8 cellular contexts compared by ENCODE assay signal in genomic region chr18:35582310-35582682, GRCh38. TPM values are rescaled to one million over a fixed set of nuclear protein-coding genes. Genes with fewer than 3 reads are reported as not detected.
A peak's percentile ranks its signal among the peaks of the same experiment; 100 is the strongest.
DNase-seq lines count a peak whose midpoint lies in the region; ATAC-seq and TF ChIP-seq lines count a peak whose summit lies in the region.

No MANE protein-coding gene starts in this region.

- peak overlapping the region; percentile 32 for H3K27ac Mint-ChIP-seq in endodermal cell

- peaks cover 25% of the 10 kb centered on the region for H3K36me3 Mint-ChIP-seq in endodermal cell (ENCODE audit: low read depth)

- no peak for ATAC-seq in HG03342 (IDR thresholded peaks at IDR 0.05; ENCODE audit: unreplicated experiment)

- no peaks in the 10 kb centered on the region; the same call in 1 of the 2 replicates for H4K20me1 ChIP-seq in OCI-LY3 (ENCODE audit: insufficient read depth, low read length)
- peaks cover 49% of the 10 kb centered on the region for H4K20me1 ChIP-seq in osteoblast (ENCODE audit: insufficient read depth, low read length)

- H3K27me3 ChIP-seq in OCI-LY3 (ENCODE audit: low read depth, low read length) (peaks cover 21% of the 10 kb centered on the region), endodermal cell (ENCODE audit: control insufficient read depth, insufficient read depth, low read length, poor library complexity, severe bottlenecking) (peaks cover 4% of the 10 kb centered on the region), osteoblast (ENCODE audit: insufficient read depth, low read length) (no peaks in the 10 kb centered on the region)

- H3K4me1 Mint-ChIP-seq in endodermal cell, result peaks cover 12% of the 10 kb centered on the region

- peak overlapping the region; percentile 68 for H3K4me3 Mint-ChIP-seq in endodermal cell

- 23 to 33% methylated on average over 1 to 4 of the region's 4 CpGs for WGBS in endodermal cell (ENCODE audit: insufficient coverage in 1 of 2, insufficient read length in 1 of 2), 2 experiments

- TF ChIP-seq CTCF in OCI-LY3 (IDR thresholded peaks at IDR 0.05; ENCODE audit: low read depth, low read length) (no peak), endodermal cell (conservative IDR thresholded peaks at IDR 0.05) (no peak), osteoblast (IDR thresholded peaks at IDR 0.05; ENCODE audit: extremely low read depth, low read depth, low read length) (no peak)

- H3K4me1 ChIP-seq in OCI-LY3 (ENCODE audit: low read length), result peaks cover 24% of the 10 kb centered on the region
- H3K4me1 ChIP-seq in endodermal cell (ENCODE audit: control insufficient read depth, insufficient read depth, low read length), result no peaks in the 10 kb centered on the region
- H3K4me1 ChIP-seq in osteoblast (ENCODE audit: insufficient read depth, low read length), result peaks cover 24% of the 10 kb centered on the region

- H3K9me3 Mint-ChIP-seq in endodermal cell, result peaks cover 29% of the 10 kb centered on the region

- peak; percentile 2 for DNase-seq in EH (ENCODE audit: low read depth)
- DNase-seq in endodermal cell, result no peak
- DNase-seq in osteoblast (ENCODE audit: insufficient read length, low spot score, missing footprints), result peak; percentile 93
- no peak for DNase-seq in foreskin melanocyte
- no peak for DNase-seq in islet precursor cell
- DNase-seq in NOMO-1 treated with dmso at 0.1 percent for 144 hours (lab: John Stamatoyannopoulos, UW; ENCODE audit: unreplicated experiment), result no peak

- H3K27ac ChIP-seq in OCI-LY3 (ENCODE audit: low read length) (peak overlapping the region; percentile 3; the same call in 1 of the 2 replicates), endodermal cell (ENCODE audit: low read depth, low read length) (peak overlapping the region; percentile 37), osteoblast (ENCODE audit: low read depth, low read length) (peak overlapping the region; percentile 68)

- H3K36me3 ChIP-seq in OCI-LY3 (replicated peaks; ENCODE audit: low read depth, low read length) (peaks cover 20% of the 10 kb centered on the region), endodermal cell (ENCODE audit: control insufficient read depth, insufficient read depth, low read length) (peaks cover 4% of the 10 kb centered on the region), osteoblast (ENCODE audit: insufficient read depth, low read length) (peaks cover 11% of the 10 kb centered on the region)

- peaks cover 14% of the 10 kb centered on the region for H3K27me3 Mint-ChIP-seq in endodermal cell (ENCODE audit: insufficient read depth)

- H3K4me3 ChIP-seq in OCI-LY3 (ENCODE audit: low read length) (peak overlapping the region; percentile 98), endodermal cell (ENCODE audit: low read length) (peak overlapping the region; percentile 84), osteoblast (ENCODE audit: insufficient read depth, low read length) (peak overlapping the region; percentile 85)

- H3K9ac ChIP-seq in OCI-LY3 (ENCODE audit: low read length) (peak overlapping the region; percentile 89), endodermal cell (ENCODE audit: extremely low read depth, low read length, poor library complexity, severe bottlenecking) (peak overlapping the region; percentile 60)

- no peaks in the 10 kb centered on the region for H3K9me3 ChIP-seq in OCI-LY3 (ENCODE audit: insufficient read depth, low read length)
- H3K9me3 ChIP-seq in endodermal cell (ENCODE audit: control insufficient read depth, low read length), result peaks cover 36% of the 10 kb centered on the region
- H3K9me3 ChIP-seq in osteoblast (ENCODE audit: low read depth, low read length), result no peaks in the 10 kb centered on the region

- H3K79me2 ChIP-seq in OCI-LY3 (ENCODE audit: low read length) (peaks cover 55% of the 10 kb centered on the region), osteoblast (ENCODE audit: insufficient read depth, low read length) (peaks cover 64% of the 10 kb centered on the region)

- H2AFZ ChIP-seq in OCI-LY3 (ENCODE audit: low read depth, low read length), result no peak overlapping the region
- H2AFZ ChIP-seq in osteoblast (ENCODE audit: low read length), result peak overlapping the region; percentile 25

- H3K4me2 ChIP-seq in OCI-LY3 (ENCODE audit: low read length), result peak overlapping the region; percentile 96
- H3K4me2 ChIP-seq in osteoblast (ENCODE audit: insufficient read depth, low read length), result peak overlapping the region; percentile 94

RNA-seq across cellular contexts. Expression of gene GALNT1, which starts 0.8 kb away (rescaled TPM):
- total RNA-seq in endodermal cell, result 100 to 1,000 TPM in 1 of 2 donors, 10 to 100 TPM in 1; 82.5 to 102 TPM
- polyA plus RNA-seq in endodermal cell (2013, experiment 1 of 2), result 62.3 TPM
- 59.3 TPM for polyA plus RNA-seq in endodermal cell (2013, experiment 2 of 2)
- 775 and 796 TPM in 2 replicates for total RNA-seq in osteoblast

Comparison
In these comparisons a context has a peak if more than half of its experiments do, and no peak if none do; other contexts are left out.
1. DNase-seq: peak in EH (single experiment) and osteoblast (single experiment); none in endodermal cell (single experiment), foreskin melanocyte (single experiment), islet precursor cell (single experiment) and NOMO-1 treated with dmso at 0.1 percent for 144 hours (single experiment).
2. H3K27ac ChIP-seq: peak in every context shown above with its lines; median percentile 68 in osteoblast; 37 in endodermal cell; 3 in OCI-LY3.
3. Peak in every context shown above with its lines, with median percentiles within 50 percentile points of each other: H3K4me3 ChIP-seq.